8 cellular contexts compared by ENCODE assay signal in the genomic region with DNA sequence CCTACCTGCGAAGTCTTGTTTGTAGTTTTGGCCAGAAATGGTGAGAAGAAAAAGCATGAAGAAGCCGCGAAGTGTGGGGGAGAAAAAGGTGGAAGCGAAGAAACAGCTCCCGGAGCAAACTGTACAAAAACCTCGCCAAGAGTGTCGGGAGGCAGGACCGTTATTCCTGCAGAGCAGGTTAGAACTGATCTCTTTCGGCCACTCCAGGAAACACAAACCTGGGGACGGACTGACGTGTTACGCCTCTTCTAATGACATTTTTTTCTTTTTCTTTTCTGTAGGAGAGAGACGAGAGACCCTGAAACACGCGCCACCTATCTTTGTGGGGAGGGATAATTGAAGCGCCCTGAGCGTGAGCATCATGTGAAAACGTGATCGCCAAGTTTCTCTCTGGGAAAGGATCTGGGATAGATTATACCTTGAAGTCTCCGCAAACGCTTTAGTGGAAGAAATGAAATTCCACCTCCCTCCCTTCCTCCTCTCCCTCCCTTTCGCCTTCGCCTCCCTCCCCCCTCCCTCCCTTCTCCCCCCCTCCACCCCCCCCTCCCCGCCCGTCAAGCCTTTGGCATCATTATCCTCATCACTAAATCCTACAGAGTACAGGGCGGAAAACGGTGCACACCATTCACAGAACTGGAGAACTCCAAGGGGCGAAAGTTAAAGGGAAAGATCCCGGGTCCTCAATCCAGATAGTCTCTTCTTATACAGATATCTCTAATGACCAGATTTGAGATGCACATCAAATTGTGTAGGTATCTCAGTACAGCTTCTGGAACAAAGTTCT. TPM values are rescaled to one million over a fixed set of nuclear protein-coding genes. Genes with fewer than 3 reads are reported as not detected.
DNase-seq lines count a peak whose midpoint lies in the region; ATAC-seq, FAIRE-seq and TF ChIP-seq lines count a peak whose summit lies in the region.

A gene (minus strand): TSS at position 186 of the 784 bp plus-strand sequence. CDS start 2,769 bp downstream, outside the sequence.

- no peak for TF ChIP-seq CTCF in PC-9 (conservative IDR thresholded peaks at IDR 0.05)
- TF ChIP-seq CTCF in breast epithelium (IDR thresholded peaks at IDR 0.05) = peak in 1 of 3 donors; percentile 13

- no TSS peak for BruUV-seq in PC-9 (replicated peaks; lab: Mats Ljungman, UMichigan)

- peak; percentile 30 for TF ChIP-seq POLR2A in breast epithelium (IDR thresholded peaks at IDR 0.05)

- ATAC-seq in HG02623 (IDR thresholded peaks at IDR 0.05; ENCODE audit: unreplicated experiment) (no peak), HG02642 (IDR thresholded peaks at IDR 0.05; ENCODE audit: poor library complexity, unreplicated experiment) (no peak)

- H3F3A ChIP-seq in PC-9 (ENCODE audit: insufficient read depth, low read depth) = no peaks in the 10 kb centered on the region

- no peak within 1 kb of the TSS for H2AFZ ChIP-seq in PC-9

- H3K36me3 ChIP-seq in PC-9 (ENCODE audit: low read depth) (no peaks in the 10 kb centered on the region), breast epithelium (no peaks in the 10 kb centered on the region)

- DNase-seq in AG08396 (ENCODE audit: low spot score) (peak; percentile 54), GM19239 (ENCODE audit: insufficient read length, low spot score) (no peak), PC-9 (no peak), breast epithelium (ENCODE audit: low spot score in 2 of 2) (peak in 1 of 2 donors; percentile 49), islet precursor cell (peak; percentile 84)

- intact Hi-C loops in PC-9 (cut with micrococcal nuclease; ENCODE audit: unreplicated experiment) (no loop called here), breast epithelium (cut with DNase I; ENCODE audit: low total_unique reads) (no loop called here)

- no peaks in the 10 kb centered on the region for H3K9me3 ChIP-seq in PC-9 (ENCODE audit: insufficient read depth, low read depth)
- no peaks in the 10 kb centered on the region for H3K9me3 ChIP-seq in breast epithelium

- H3K79me2 ChIP-seq in PC-9 (ENCODE audit: low read depth) = no peaks in the 10 kb centered on the region

- peaks cover 10% of the 10 kb centered on the region; the same call in 1 of the 2 replicates for H3K27me3 ChIP-seq in PC-9 (ENCODE audit: insufficient read depth, low read depth)
- H3K27me3 ChIP-seq in breast epithelium = peaks cover 0 to 76% of the 10 kb centered on the region in 2 donors

- POLR2A ChIA-PET in PC-9 (lab: Charles Lee; ENCODE audit: unreplicated experiment) = no interaction called here

- H3K27ac ChIP-seq in PC-9 = no peak within 1 kb of the TSS
- H3K27ac ChIP-seq in breast epithelium = peak within 1 kb of the TSS; percentile 90 to 98
- peak within 1 kb of the TSS; percentile 87 to 100 (median 97) for H3K27ac ChIP-seq in skin epidermis

- CTCF ChIA-PET in PC-9 (lab: Charles Lee) = interaction anchor here (0.6 kb wide), 1 partner anchor 39 kb away, joined by 8 read pairs; no protein-coding TSS in a partner anchor

- H4K20me1 ChIP-seq in PC-9 (ENCODE audit: insufficient read depth) = no peaks in the 10 kb centered on the region

- H3K4me3 ChIP-seq in PC-9 (no peak within 1 kb of the TSS), breast epithelium (peak within 1 kb of the TSS; percentile 58 to 85 (median 79)), skin epidermis (peak within 1 kb of the TSS; percentile 46 to 75 (median 54))

- no peaks in the 10 kb centered on the region for H3K4me1 ChIP-seq in PC-9 (replicated peaks; ENCODE audit: insufficient read depth)
- no peaks in the 10 kb centered on the region for H3K4me1 ChIP-seq in breast epithelium

- no peaks in the 10 kb centered on the region for H3K9me2 ChIP-seq in PC-9 (ENCODE audit: insufficient read depth)

- H3K4me2 ChIP-seq in PC-9 = peak within 1 kb of the TSS; percentile 7; the same call in 1 of the 2 replicates

- FAIRE-seq in GM19239 (lab: Jason Lieb, UNC) = peak; percentile 66

RNA-seq across cellular contexts. Expression of the gene that starts here (rescaled TPM):
- total RNA-seq in PC-9 (2021) = 0.09 and 0.95 TPM in 2 replicates
- total RNA-seq in breast epithelium = 100 to 1,000 TPM in 1 of 3 donors, 10 to 100 TPM in 2; 53.7 to 225 (median 83.2) TPM

Comparison
In these comparisons a context has a peak if more than half of its experiments do, and no peak if none do; other contexts are left out.
1. RNA of the gene that starts here (total RNA-seq): 53.7 to 225 TPM in breast epithelium; 0.09 to 0.95 TPM in PC-9; every median in the first group is over 10 times any median in the second.
2. DNase-seq: peak in AG08396 (single experiment) and islet precursor cell (single experiment); none in GM19239 (single experiment) and PC-9 (0 of 2).